ENCODE assay signal across 22 cellular contexts in genomic region chr2:11373096-11373495, GRCh38. TPM values are rescaled to one million over a fixed set of nuclear protein-coding genes. Genes with fewer than 3 reads are reported as not detected.
DNase-seq lines count a peak whose midpoint lies in the region; ATAC-seq and TF ChIP-seq lines count a peak whose summit lies in the region.
"Had no signal": no experiment of that assay in that cellular context is flagged by ENCODE, and none has a peak within 500 bp of the region (broad histone marks: within the 10 kb centered on the region; RNA-seq: fewer than 3 reads in every experiment).

No MANE protein-coding gene starts in this region.

- TF ChIP-seq CTCF in chondrocyte (IDR thresholded peaks at IDR 0.05) (no peak), osteoblast (IDR thresholded peaks at IDR 0.05; ENCODE audit: extremely low read depth, low read depth, low read length) (no peak), uterus (IDR thresholded peaks at IDR 0.05) (no peak)

- H3K4me1 ChIP-seq in osteoblast (ENCODE audit: insufficient read depth, low read length) (peaks cover 20% of the 10 kb centered on the region), uterus (peaks cover 0 to 11% of the 10 kb centered on the region in 2 donors)

- TF ChIP-seq POLR2A in uterus (IDR thresholded peaks at IDR 0.05): no peak

- DNase-seq in DMS53 (lab: John Stamatoyannopoulos, UW) (peak; percentile 14), DMS53 treated with DMSO at 0.1 percent for 48 hours (lab: John Stamatoyannopoulos, UW; ENCODE audit: unreplicated experiment) (no peak), chondrocyte (ENCODE audit: low spot score) (no peak), osteoblast (ENCODE audit: insufficient read length, low spot score, missing footprints) (no peak), uterus (no peak), NOMO-1 treated with dmso at 0.1 percent for 144 hours (lab: John Stamatoyannopoulos, UW; ENCODE audit: unreplicated experiment) (no peak)
- DNase-seq: activated CD8-positive, alpha-beta memory T cell treated with anti-CD3 and anti-CD28 coated beads, Interleukin-2, amount 50 U/mL, for 4 hours; activated effector memory CD4-positive, alpha-beta T cell treated with anti-CD3 and anti-CD28 coated beads, Interleukin-2, amount 50 U/mL, for 16 hours; amniotic stem cell; C1 segment of cervical spinal cord; DMS153; NCI-H187; NCI-H446; SHP77 treated with DMSO at 0.1 percent for 48 hours; stimulated activated CD4-positive, alpha-beta T cell treated with anti-CD3 and anti-CD28 coated beads, Interleukin-2, amount 100 ng/mL, for 24 hours; T-helper 9 cell; testis had no signal

- no peaks in the 10 kb centered on the region for H3K36me3 Mint-ChIP-seq in chondrocyte (ENCODE audit: low read depth)

- no peaks in the 10 kb centered on the region for H3K36me3 ChIP-seq in osteoblast (ENCODE audit: insufficient read depth, low read length)
- H3K36me3 ChIP-seq in uterus: no peaks in the 10 kb centered on the region

- no peak overlapping the region for H3K4me3 Mint-ChIP-seq in chondrocyte (ENCODE audit: unreplicated experiment)

- no peaks in the 10 kb centered on the region for H3K9me3 Mint-ChIP-seq in chondrocyte (ENCODE audit: low read depth)

- no peak for ATAC-seq in HG03342 (IDR thresholded peaks at IDR 0.05; ENCODE audit: unreplicated experiment)
- ATAC-seq in HG02852 (IDR thresholded peaks at IDR 0.05; ENCODE audit: unreplicated experiment): no peak
- ATAC-seq: activated CD4-positive, CD25-positive, alpha-beta regulatory T cell treated with anti-CD3 and anti-CD28 coated beads, Interleukin-2, amount 50 U/mL, for 24 hours; sciatic nerve had no signal

- H4K20me1 ChIP-seq in osteoblast (ENCODE audit: insufficient read depth, low read length): no peaks in the 10 kb centered on the region

- H3K27ac ChIP-seq in osteoblast (ENCODE audit: low read depth, low read length) (peak overlapping the region; percentile 95), uterus (peak overlapping the region; percentile 89 to 90)
- H3K27ac ChIP-seq: 22Rv1, testis had no signal

- no peaks in the 10 kb centered on the region for H3K27me3 Mint-ChIP-seq in chondrocyte (ENCODE audit: low read depth)

- H3K27me3 ChIP-seq in osteoblast (ENCODE audit: insufficient read depth, low read length): no peaks in the 10 kb centered on the region
- H3K27me3 ChIP-seq in uterus: no peaks in the 10 kb centered on the region
- H3K27me3 ChIP-seq: testis had no signal

- no peaks in the 10 kb centered on the region for H3K9me3 ChIP-seq in osteoblast (ENCODE audit: low read depth, low read length)
- H3K9me3 ChIP-seq in uterus: no peaks in the 10 kb centered on the region
- H3K9me3 ChIP-seq: testis had no signal

- intact Hi-C loops in uterus (cut with DNase I; ENCODE audit: low total_unique reads): no loop called here

- no peaks in the 10 kb centered on the region for H3K79me2 ChIP-seq in osteoblast (ENCODE audit: insufficient read depth, low read length)

- H3K4me2 ChIP-seq in osteoblast (ENCODE audit: insufficient read depth, low read length): no peak overlapping the region

- H2AFZ ChIP-seq in osteoblast (ENCODE audit: low read length): no peak overlapping the region

- H3K27ac Mint-ChIP-seq in chondrocyte (ENCODE audit: unreplicated experiment): peak overlapping the region; percentile 98

- no peak overlapping the region for H3K4me3 ChIP-seq in osteoblast (ENCODE audit: insufficient read depth, low read length)
- no peak overlapping the region for H3K4me3 ChIP-seq in uterus
- H3K4me3 ChIP-seq: testis had no signal

- peaks cover 68% of the 10 kb centered on the region for H3K4me1 Mint-ChIP-seq in chondrocyte (ENCODE audit: low read depth)

RNA-seq across cellular contexts. Expression of gene ROCK2, which starts 28.7 kb away (rescaled TPM):
- total RNA-seq in chondrocyte (48.6 to 62.3 TPM (median 61.4 TPM) in 3 replicates), osteoblast (55.1 and 59.7 TPM in 2 replicates), uterus (100 to 1,000 TPM in 3 of 4 donors, 10 to 100 TPM in 1; 78.5 to 143 (median 122) TPM)
